23 cellular contexts compared by ENCODE assay signal in the genomic region with DNA sequence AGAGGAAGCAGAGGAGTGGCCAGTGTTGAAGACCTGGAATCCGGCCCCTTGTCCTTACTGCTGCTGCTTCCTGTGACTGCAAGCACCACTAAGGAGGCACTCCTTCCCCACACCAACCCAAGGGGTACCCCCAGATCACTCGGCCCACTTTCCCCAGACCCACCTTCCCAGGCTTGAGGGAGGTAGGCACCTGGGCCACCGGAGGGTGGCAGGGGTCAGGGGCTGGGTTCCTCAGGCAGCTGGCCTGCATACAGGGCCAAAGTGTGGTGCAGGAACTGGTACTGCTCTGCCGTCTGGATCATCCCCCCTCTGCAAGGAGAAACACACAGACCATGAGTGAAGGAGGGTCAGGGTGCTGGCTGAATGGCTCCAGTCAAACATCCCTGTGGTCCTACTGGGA. TPM values are rescaled to one million over a fixed set of nuclear protein-coding genes. Genes with fewer than 3 reads are reported as not detected.
DNase-seq lines count a peak whose midpoint lies in the region; ATAC-seq, FAIRE-seq and TF ChIP-seq lines count a peak whose summit lies in the region.
"Had no signal": no experiment of that assay in that cellular context is flagged by ENCODE, and none has a peak within 500 bp of the region (broad histone marks: within the 10 kb centered on the region; RNA-seq: fewer than 3 reads in every experiment).

No MANE protein-coding gene starts in this region.

- peaks cover 8% of the 10 kb centered on the region for H3K4me1 ChIP-seq in CD8-positive, alpha-beta memory T cell (ENCODE audit: insufficient read depth, low read length)
- H3K4me1 ChIP-seq in GM12878 (ENCODE audit: control insufficient read depth, insufficient read depth, low read length): peaks cover 7% of the 10 kb centered on the region
- H3K4me1 ChIP-seq in trophoblast cell (ENCODE audit: control insufficient read depth in 1 of 2, insufficient read depth in 2 of 2, low read length in 2 of 2): peaks cover 4 to 10% of the 10 kb centered on the region in 2 experiments

- H2BK5ac ChIP-seq in trophoblast cell (ENCODE audit: low read depth, low read length, poor library complexity): no peak overlapping the region

- H4K8ac ChIP-seq in trophoblast cell (ENCODE audit: low read depth, low read length): no peak overlapping the region

- peaks cover 15% of the 10 kb centered on the region for H3K79me1 ChIP-seq in trophoblast cell (ENCODE audit: low read length)

- no peak overlapping the region for H4K91ac ChIP-seq in trophoblast cell (ENCODE audit: low read depth, low read length)

- no peak overlapping the region for H3K4me3 Mint-ChIP-seq in activated T-cell treated with anti-CD3 and anti-CD28 coated beads, Interleukin-2, amount 50 U/mL, for 24 hours
- H3K4me3 Mint-ChIP-seq in activated T-cell treated with anti-CD3 and anti-CD28 coated beads, Interleukin-2, amount 50 U/mL, for 4 hours: no peak overlapping the region
- H3K4me3 Mint-ChIP-seq in CD8-positive, alpha-beta memory T cell: peak overlapping the region in 1 of 7 donors; percentile 77
- H3K4me3 Mint-ChIP-seq: CD14-positive monocyte had no signal

- CTCF ChIA-PET in CD8-positive, alpha-beta memory T cell (lab: Charles Lee): interaction anchor here (5.6 kb wide), 1 partner anchor 13 kb away, joined by 33 read pairs; no protein-coding TSS in a partner anchor
- CTCF ChIA-PET in GM12878 (lab: Yijun Ruan, JAX): interaction anchor here (1.3 to 2.9 kb wide), 3 partner anchors 11 to 35 kb away, joined by 4 to 14 read pairs (median 12); a partner anchor contains a TSS

- H3K14ac ChIP-seq in trophoblast cell (ENCODE audit: low read length): no peak overlapping the region

- RAD21 ChIA-PET in GM12878 (lab: Charles Lee; ENCODE audit: unreplicated experiment): interaction anchor here (0.7 kb wide), 1 partner anchor 556 kb away, joined by 3 read pairs; no protein-coding TSS in a partner anchor

- H3K36me3 ChIP-seq in CD8-positive, alpha-beta memory T cell (ENCODE audit: insufficient read depth, low read length): peaks cover 48% of the 10 kb centered on the region
- peaks cover 21 to 24% of the 10 kb centered on the region in 2 experiments; a peak in 3 of 4 replicates for H3K36me3 ChIP-seq in GM12878 (ENCODE audit: control insufficient read depth in 2 of 2, insufficient read depth in 2 of 2, low read length in 1 of 2)
- H3K36me3 ChIP-seq in trophoblast cell (ENCODE audit: control insufficient read depth in 1 of 2, insufficient read depth in 2 of 2, low read length in 2 of 2): no peaks in the 10 kb centered on the region

- no peak overlapping the region for H4K12ac ChIP-seq in trophoblast cell (ENCODE audit: low read depth, low read length)

- H4K20me1 ChIP-seq in GM12878 (ENCODE audit: control insufficient read depth, insufficient read depth): no peaks in the 10 kb centered on the region

- intact Hi-C loops in GM12878 (cut with micrococcal nuclease; ENCODE audit: unreplicated experiment): no loop called here

- FAIRE-seq in GM12878 (lab: Jason Lieb, UNC): no peak
- FAIRE-seq: A204.1, RCC 7860 had no signal

- in situ Hi-C loops in GM12878 (cut with MboI): no loop called here

- H3K4me1 Mint-ChIP-seq in activated T-cell treated with anti-CD3 and anti-CD28 coated beads, Interleukin-2, amount 50 U/mL, for 24 hours (ENCODE audit: low read depth): peaks cover 40% of the 10 kb centered on the region
- H3K4me1 Mint-ChIP-seq in activated T-cell treated with anti-CD3 and anti-CD28 coated beads, Interleukin-2, amount 50 U/mL, for 4 hours (ENCODE audit: low read depth): peaks cover 14% of the 10 kb centered on the region
- peaks cover 13 to 25% (median 16%) of the 10 kb centered on the region in 3 donors for H3K4me1 Mint-ChIP-seq in CD8-positive, alpha-beta memory T cell

- no peak overlapping the region for H3K23ac ChIP-seq in trophoblast cell (ENCODE audit: low read length)

- no peak overlapping the region for H3K4me3 ChIP-seq in CD8-positive, alpha-beta memory T cell (ENCODE audit: low read length)
- H3K4me3 ChIP-seq in GM12878: no peak overlapping the region
- no peak overlapping the region for H3K4me3 ChIP-seq in trophoblast cell (ENCODE audit: low read depth, low read length)
- H3K4me3 ChIP-seq: SJSA1 had no signal

- no peak for ATAC-seq in activated T-cell treated with anti-CD3 and anti-CD28 coated beads, Interleukin-2, amount 50 U/mL, for 4 hours
- ATAC-seq in GM12878 (no peak), HG03520 (IDR thresholded peaks at IDR 0.05; ENCODE audit: unreplicated experiment) (no peak)

- H3K27ac ChIP-seq in CD8-positive, alpha-beta memory T cell (ENCODE audit: low read depth, low read length): no peak overlapping the region
- H3K27ac ChIP-seq in GM12878 (ENCODE audit: control insufficient read depth, insufficient read depth) (no peak overlapping the region), trophoblast cell (ENCODE audit: low read depth, low read length) (no peak overlapping the region)
- H3K27ac ChIP-seq: KMS-11, SJSA1 had no signal

- H2AFZ ChIP-seq in GM12878 (ENCODE audit: control insufficient read depth, low read depth, low read length) (no peak overlapping the region), trophoblast cell (ENCODE audit: insufficient read depth, low read length, poor library complexity) (no peak overlapping the region)

- peaks cover 76% of the 10 kb centered on the region for H3K36me3 Mint-ChIP-seq in activated T-cell treated with anti-CD3 and anti-CD28 coated beads, Interleukin-2, amount 50 U/mL, for 24 hours (ENCODE audit: low read depth)
- peaks cover 31% of the 10 kb centered on the region for H3K36me3 Mint-ChIP-seq in activated T-cell treated with anti-CD3 and anti-CD28 coated beads, Interleukin-2, amount 50 U/mL, for 4 hours (ENCODE audit: insufficient read depth)
- H3K36me3 Mint-ChIP-seq in CD8-positive, alpha-beta memory T cell: peaks cover 4 to 70% (median 13%) of the 10 kb centered on the region in 3 donors

- no peak overlapping the region for H3K4ac ChIP-seq in trophoblast cell (ENCODE audit: low read depth, low read length)

- no peaks in the 10 kb centered on the region for H3K27me3 ChIP-seq in CD8-positive, alpha-beta memory T cell (ENCODE audit: insufficient read depth, low read length, poor library complexity, severe bottlenecking)
- H3K27me3 ChIP-seq in GM12878 (replicated peaks in 1 of 2; ENCODE audit: control insufficient read depth in 2 of 2, insufficient read depth in 2 of 2, low read length in 1 of 2): no peaks in the 10 kb centered on the region
- no peaks in the 10 kb centered on the region for H3K27me3 ChIP-seq in trophoblast cell (ENCODE audit: insufficient read depth, low read length)
- H3K27me3 ChIP-seq: SJSA1 had no signal

- H2BK120ac ChIP-seq in trophoblast cell (ENCODE audit: insufficient read depth, low read length, poor library complexity): no peak overlapping the region

- TF ChIP-seq POLR2A in GM12878 (IDR thresholded peaks at IDR 0.05; ENCODE audit: low read depth, low read length): 0 out of 2 replicates have a peak, but pooled peaks have one; percentile 40

- H2BK12ac ChIP-seq in trophoblast cell (ENCODE audit: low read length): no peak overlapping the region

- no peaks in the 10 kb centered on the region for H3K9me3 ChIP-seq in CD8-positive, alpha-beta memory T cell (ENCODE audit: low read length)
- H3K9me3 ChIP-seq in GM12878 (replicated peaks; ENCODE audit: control insufficient read depth, insufficient read depth, low read length) (no peaks in the 10 kb centered on the region), trophoblast cell (ENCODE audit: insufficient read depth, low read depth, low read length) (no peaks in the 10 kb centered on the region)
- H3K9me3 ChIP-seq: SJSA1 had no signal

- no peak overlapping the region for H3K18ac ChIP-seq in trophoblast cell (ENCODE audit: low read length)

- no peak overlapping the region for H3K9ac ChIP-seq in GM12878 (ENCODE audit: control insufficient read depth, insufficient read depth, low read length)
- H3K9ac ChIP-seq in trophoblast cell (ENCODE audit: low read length): peak overlapping the region; percentile 2
- H3K9ac ChIP-seq: KMS-11 had no signal

- POLR2A ChIA-PET in CD8-positive, alpha-beta memory T cell (lab: Charles Lee): interaction anchor here (1.2 kb wide), 1 partner anchor 14 kb away, joined by 3 read pairs; no protein-coding TSS in a partner anchor
- POLR2A ChIA-PET in GM12878 (lab: Charles Lee): interaction anchor here (0.6 to 3.3 kb wide), 2 partner anchors 11 to 149 kb away, joined by 8 to 15 read pairs; a partner anchor contains a TSS

- H3K27me3 Mint-ChIP-seq in activated T-cell treated with anti-CD3 and anti-CD28 coated beads, Interleukin-2, amount 50 U/mL, for 24 hours: no peaks in the 10 kb centered on the region
- no peaks in the 10 kb centered on the region for H3K27me3 Mint-ChIP-seq in activated T-cell treated with anti-CD3 and anti-CD28 coated beads, Interleukin-2, amount 50 U/mL, for 4 hours (ENCODE audit: low read depth)
- peaks cover 0 to 1% of the 10 kb centered on the region in 2 donors for H3K27me3 Mint-ChIP-seq in CD8-positive, alpha-beta memory T cell

- H3K4me2 ChIP-seq in GM12878 (ENCODE audit: control insufficient read depth, insufficient read depth): no peak overlapping the region
- H3K4me2 ChIP-seq in trophoblast cell (ENCODE audit: low read length): no peak overlapping the region
- H3K4me2 ChIP-seq: KMS-11 had no signal

- TF ChIP-seq CTCF in GM12878 (IDR thresholded peaks at IDR 0.05 in 2 of 3, conservative IDR thresholded peaks at IDR 0.05 in 1 of 3; ENCODE audit: control insufficient read depth in 2 of 3, extremely low read depth in 1 of 3, insufficient read depth in 1 of 3, low read depth in 3 of 3, low read length in 3 of 3): no peak

- TF ChIP-seq EP300 in GM12878 (IDR thresholded peaks at IDR 0.05; ENCODE audit: borderline replicate concordance in 1 of 2, control insufficient read depth in 1 of 2, low read depth in 2 of 2, low read length in 2 of 2): no peak

- H3K79me2 ChIP-seq in GM12878 (ENCODE audit: control insufficient read depth, insufficient read depth, low read length): peaks cover 7% of the 10 kb centered on the region
- peaks cover 13% of the 10 kb centered on the region for H3K79me2 ChIP-seq in trophoblast cell (ENCODE audit: control insufficient read depth, insufficient read depth, low read length, poor library complexity)

- BruUV-seq in GM12878 (replicated peaks; lab: Mats Ljungman, UMichigan): no TSS peak

- 58% methylated on average over 4 of the region's 4 CpGs for WGBS in GM12878 (ENCODE audit: insufficient coverage, insufficient replicate concordance, low lambda C conversion rate, missing lambda C conversion rate)
- no CpG with 5 or more reads among the region's 4 CpGs for WGBS in trophoblast cell (ENCODE audit: extremely low coverage, insufficient coverage, insufficient read length)

- H3K9me3 Mint-ChIP-seq in activated T-cell treated with anti-CD3 and anti-CD28 coated beads, Interleukin-2, amount 50 U/mL, for 24 hours: no peaks in the 10 kb centered on the region
- no peaks in the 10 kb centered on the region for H3K9me3 Mint-ChIP-seq in activated T-cell treated with anti-CD3 and anti-CD28 coated beads, Interleukin-2, amount 50 U/mL, for 4 hours
- no peaks in the 10 kb centered on the region for H3K9me3 Mint-ChIP-seq in CD8-positive, alpha-beta memory T cell
- H3K9me3 Mint-ChIP-seq: CD14-positive monocyte had no signal

- TF ChIP-seq RAD21 in GM12878 (IDR thresholded peaks at IDR 0.05; ENCODE audit: insufficient read depth, low read depth, low read length): no peak

- SMC1A ChIA-PET in GM12878 (lab: Charles Lee; ENCODE audit: uncharacterized antibody, unreplicated experiment): interaction anchor here (0.6 kb wide), 1 partner anchor 12 kb away, joined by 3 read pairs; a partner anchor contains a TSS

- peak overlapping the region; percentile 79 for H3K27ac Mint-ChIP-seq in activated T-cell treated with anti-CD3 and anti-CD28 coated beads, Interleukin-2, amount 50 U/mL, for 24 hours
- peak overlapping the region in 5 of 8 donors; percentile 32 to 87 (median 80) for H3K27ac Mint-ChIP-seq in CD8-positive, alpha-beta memory T cell

- no peak for DNase-seq in activated T-cell treated with anti-CD3 and anti-CD28 coated beads, Interleukin-2, amount 50 U/mL, for 24 hours
- DNase-seq in activated T-cell treated with anti-CD3 and anti-CD28 coated beads, Interleukin-2, amount 50 U/mL, for 4 hours: no peak
- DNase-seq in CD8-positive, alpha-beta memory T cell: no peak
- DNase-seq in GM12878 (ENCODE audit: low read depth, low spot score): no peak
- no peak for DNase-seq in trophoblast cell
- no peak for DNase-seq in NCI-H2107 treated with DMSO at 0.1 percent for 48 hours (lab: John Stamatoyannopoulos, UW; ENCODE audit: unreplicated experiment)
- no peak for DNase-seq in SK-N-DZ (ENCODE audit: low spot score)
- DNase-seq: COR-L47, DMS79, HCEC 1CT, NCI-H1092 treated with DMSO at 0.1 percent for 48 hours, NCI-H1436 treated with DMSO at 0.1 percent for 48 hours, NCI-H1930, NCI-H524 treated with DMSO at 0.1 percent for 48 hours, NCI-H82 had no signal

- no peak overlapping the region for H2AK5ac ChIP-seq in trophoblast cell (ENCODE audit: low read length)

RNA-seq across cellular contexts. Expression of a gene that starts 3.9 kb away (rescaled TPM):
- total RNA-seq in activated T-cell treated with anti-CD3 and anti-CD28 coated beads, Interleukin-2, amount 50 U/mL, for 4 hours: 10 to 100 TPM; 48.9 to 55.0 (median 52.1) TPM
- 10 to 100 TPM; 50.2 to 51.4 TPM for total RNA-seq in CD8-positive, alpha-beta memory T cell
- polyA plus RNA-seq in CD8-positive, alpha-beta memory T cell: 12.3 TPM
- total RNA-seq in GM12878 (2013; cell fraction: nucleolus; rRNA removed): 13.7 and 18.1 TPM in 2 replicates
- total RNA-seq in GM12878 (2014; rRNA removed) (18.8 and 20.7 TPM in 2 replicates), GM12878 (2014; rRNA removed; fragmentation: Illumina TruSeq; extraction: Trizol) (10.3 and 12.0 TPM in 2 replicates), GM12878 (2021) (30.5 and 33.6 TPM in 2 replicates)
- polyA plus RNA-seq in GM12878 (2011; ENCODE audit: low read depth): 23.6 TPM
- polyA plus RNA-seq in GM12878 (2011; rRNA removed) (49.2 and 49.5 TPM in 2 replicates), GM12878 (2014; fragmentation: Illumina TruSeq; extraction: Trizol) (11.3 and 15.4 TPM in 2 replicates), GM12878 (2014; fragmentation: Nextera tagmentation; extraction: Ambion mirVana) (1 to 10 TPM in 1 of 2 experiments, under 1 TPM in 1; 0.34 to 2.4 TPM), GM12878 (2014; rRNA removed) (22.8 and 25.7 TPM in 2 replicates), GM12878 (2016; fragmentation: Nextera tagmentation; extraction: Ambion mirVana) (10 to 100 TPM; 10.8 to 15.4 TPM)
- polyA plus RNA-seq in GM12878 (2011; cell fraction: cytosol; rRNA removed): 26.9 and 35.2 TPM in 2 replicates
- 35.2 and 47.4 TPM in 2 replicates for polyA plus RNA-seq in GM12878 (2011; cell fraction: nucleus; rRNA removed)
- 21.0 and 42.5 TPM in 2 replicates for polyA plus RNA-seq in GM12878 (2012)
- polyA minus RNA-seq in GM12878 (2011; rRNA and poly(A)+ RNA removed): 18.5 and 19.3 TPM in 2 replicates
- polyA minus RNA-seq in GM12878 (2011; cell fraction: cytosol; rRNA and poly(A)+ RNA removed): 11.0 and 13.8 TPM in 2 replicates
- 8.1 and 10.2 TPM in 2 replicates for polyA minus RNA-seq in GM12878 (2011; cell fraction: nucleus; rRNA and poly(A)+ RNA removed)
- 20.3 and 20.9 TPM in 2 replicates for polyA plus RNA-seq in trophoblast cell (2013)
- 25.0 and 28.8 TPM in 2 replicates for polyA plus RNA-seq in SK-N-DZ (2014; cell fraction: cytosol; rRNA removed)
- polyA plus RNA-seq in SK-N-DZ (2014; cell fraction: nucleus; rRNA removed): 23.4 and 24.9 TPM in 2 replicates

RNA-seq across cellular contexts. Expression of a gene that starts 12.0 kb away (rescaled TPM):
- 100 to 1,000 TPM; 304 to 352 (median 331) TPM for total RNA-seq in activated T-cell treated with anti-CD3 and anti-CD28 coated beads, Interleukin-2, amount 50 U/mL, for 4 hours
- total RNA-seq in CD8-positive, alpha-beta memory T cell: 100 to 1,000 TPM; 446 to 449 TPM
- 91.4 TPM for polyA plus RNA-seq in CD8-positive, alpha-beta memory T cell
- total RNA-seq in GM12878 (2013; cell fraction: nucleolus; rRNA removed): 135 and 145 TPM in 2 replicates
- total RNA-seq in GM12878 (2014; rRNA removed): 95.2 and 111 TPM in 2 replicates
- 61.6 and 78.5 TPM in 2 replicates for total RNA-seq in GM12878 (2014; rRNA removed; fragmentation: Illumina TruSeq; extraction: Trizol)
- 99.8 and 102 TPM in 2 replicates for total RNA-seq in GM12878 (2021)
- polyA plus RNA-seq in GM12878 (2011; ENCODE audit: low read depth): 31.0 TPM
- polyA plus RNA-seq in GM12878 (2011; rRNA removed): 74.3 and 91.0 TPM in 2 replicates
- polyA plus RNA-seq in GM12878 (2011; cell fraction: cytosol; rRNA removed): 168 and 186 TPM in 2 replicates
- 173 and 188 TPM in 2 replicates for polyA plus RNA-seq in GM12878 (2011; cell fraction: nucleus; rRNA removed)
- polyA plus RNA-seq in GM12878 (2012): 48.5 and 49.9 TPM in 2 replicates
- polyA plus RNA-seq in GM12878 (2014; fragmentation: Illumina TruSeq; extraction: Trizol): 73.7 and 102 TPM in 2 replicates
- 10 to 100 TPM in 1 of 2 experiments, 1 to 10 TPM in 1; 7.9 to 14.2 TPM for polyA plus RNA-seq in GM12878 (2014; fragmentation: Nextera tagmentation; extraction: Ambion mirVana)
- polyA plus RNA-seq in GM12878 (2014; rRNA removed): 100 and 102 TPM in 2 replicates
- polyA plus RNA-seq in GM12878 (2016; fragmentation: Nextera tagmentation; extraction: Ambion mirVana): 100 to 1,000 TPM; 116 to 117 TPM
- 97.4 and 135 TPM in 2 replicates for polyA minus RNA-seq in GM12878 (2011; rRNA and poly(A)+ RNA removed)
- 50.4 and 50.5 TPM in 2 replicates for polyA minus RNA-seq in GM12878 (2011; cell fraction: cytosol; rRNA and poly(A)+ RNA removed)
- 50.2 and 85.1 TPM in 2 replicates for polyA minus RNA-seq in GM12878 (2011; cell fraction: nucleus; rRNA and poly(A)+ RNA removed)
- polyA plus RNA-seq in trophoblast cell (2013): not detected in 2 replicates
- polyA plus RNA-seq in SK-N-DZ (2014; cell fraction: cytosol; rRNA removed): 0.10 and 0.48 TPM in 2 replicates
- 0.20 and 0.93 TPM in 2 replicates for polyA plus RNA-seq in SK-N-DZ (2014; cell fraction: nucleus; rRNA removed)
- total RNA-seq: HT1080, SJSA1 had no signal

RNA-seq across cellular contexts. Expression of a gene that starts 25.7 kb away (rescaled TPM):
- total RNA-seq in activated T-cell treated with anti-CD3 and anti-CD28 coated beads, Interleukin-2, amount 50 U/mL, for 4 hours: not detected
- total RNA-seq in CD8-positive, alpha-beta memory T cell: not detected
- polyA plus RNA-seq in CD8-positive, alpha-beta memory T cell: 0.08 TPM
- not detected in 2 replicates for total RNA-seq in GM12878 (2013; cell fraction: nucleolus; rRNA removed)
- total RNA-seq in GM12878 (2014; rRNA removed) (under 0.01 TPM in 1 of 2 replicates, not detected in the other), GM12878 (2014; rRNA removed; fragmentation: Illumina TruSeq; extraction: Trizol) (not detected in 2 replicates), GM12878 (2021) (not detected in 2 replicates)
- polyA plus RNA-seq in GM12878 (2011; ENCODE audit: low read depth): 0.05 TPM
- polyA plus RNA-seq in GM12878 (2011; rRNA removed) (not detected in 2 replicates), GM12878 (2014; fragmentation: Illumina TruSeq; extraction: Trizol) (not detected in 2 replicates), GM12878 (2014; fragmentation: Nextera tagmentation; extraction: Ambion mirVana) (under 1 TPM; under 0.01 to 0.02 TPM), GM12878 (2014; rRNA removed) (0.01 TPM in 1 of 2 replicates, not detected in the other), GM12878 (2016; fragmentation: Nextera tagmentation; extraction: Ambion mirVana) (under 1 TPM; 0.03 to 0.08 TPM)
- 0.02 TPM in 1 of 2 replicates, not detected in the other for polyA plus RNA-seq in GM12878 (2011; cell fraction: cytosol; rRNA removed)
- not detected in 2 replicates for polyA plus RNA-seq in GM12878 (2011; cell fraction: nucleus; rRNA removed)
- 0.06 and 0.14 TPM in 2 replicates for polyA plus RNA-seq in GM12878 (2012)
- polyA minus RNA-seq in GM12878 (2011; rRNA and poly(A)+ RNA removed): not detected in 2 replicates
- not detected in 2 replicates for polyA minus RNA-seq in GM12878 (2011; cell fraction: cytosol; rRNA and poly(A)+ RNA removed)
- polyA minus RNA-seq in GM12878 (2011; cell fraction: nucleus; rRNA and poly(A)+ RNA removed): not detected in 2 replicates
- polyA plus RNA-seq in trophoblast cell (2013): 0.03 TPM in 2 replicates
- 0.16 TPM in 1 of 2 replicates, not detected in the other for polyA plus RNA-seq in SK-N-DZ (2014; cell fraction: cytosol; rRNA removed)
- polyA plus RNA-seq in SK-N-DZ (2014; cell fraction: nucleus; rRNA removed): 0.02 and 0.03 TPM in 2 replicates
- total RNA-seq: HT1080 had no signal

RNA-seq across cellular contexts. Expression of a gene that starts 45.2 kb away (rescaled TPM):
- under 1 TPM in 2 of 3 donors, not detected in 1; 0.08 to 0.21 TPM for total RNA-seq in activated T-cell treated with anti-CD3 and anti-CD28 coated beads, Interleukin-2, amount 50 U/mL, for 4 hours
- under 1 TPM; 0.40 to 0.53 TPM for total RNA-seq in CD8-positive, alpha-beta memory T cell
- 3.1 TPM for polyA plus RNA-seq in CD8-positive, alpha-beta memory T cell
- total RNA-seq in GM12878 (2013; cell fraction: nucleolus; rRNA removed): 0.13 TPM in 1 of 2 replicates, not detected in the other
- total RNA-seq in GM12878 (2014; rRNA removed) (0.05 TPM in 1 of 2 replicates, not detected in the other), GM12878 (2014; rRNA removed; fragmentation: Illumina TruSeq; extraction: Trizol) (not detected in 2 replicates), GM12878 (2021) (not detected in 2 replicates)
- polyA plus RNA-seq in GM12878 (2011; ENCODE audit: low read depth): not detected
- polyA plus RNA-seq in GM12878 (2011; rRNA removed) (not detected in 2 replicates), GM12878 (2014; fragmentation: Illumina TruSeq; extraction: Trizol) (not detected in 2 replicates), GM12878 (2014; fragmentation: Nextera tagmentation; extraction: Ambion mirVana) (not detected), GM12878 (2014; rRNA removed) (0.04 TPM in 1 of 2 replicates, not detected in the other), GM12878 (2016; fragmentation: Nextera tagmentation; extraction: Ambion mirVana) (not detected)
- polyA plus RNA-seq in GM12878 (2011; cell fraction: cytosol; rRNA removed): 0.01 and 0.05 TPM in 2 replicates
- 0.12 and 0.19 TPM in 2 replicates for polyA plus RNA-seq in GM12878 (2011; cell fraction: nucleus; rRNA removed)
- 0.04 TPM in 1 of 2 replicates, not detected in the other for polyA plus RNA-seq in GM12878 (2012)
- not detected in 2 replicates for polyA minus RNA-seq in GM12878 (2011; rRNA and poly(A)+ RNA removed)
- polyA minus RNA-seq in GM12878 (2011; cell fraction: cytosol; rRNA and poly(A)+ RNA removed): not detected in 2 replicates
- polyA minus RNA-seq in GM12878 (2011; cell fraction: nucleus; rRNA and poly(A)+ RNA removed): not detected in 2 replicates
- 0.04 and 0.10 TPM in 2 replicates for polyA plus RNA-seq in trophoblast cell (2013)
- not detected in 2 replicates for polyA plus RNA-seq in SK-N-DZ (2014; cell fraction: cytosol; rRNA removed)
- polyA plus RNA-seq in SK-N-DZ (2014; cell fraction: nucleus; rRNA removed): not detected in 2 replicates
- total RNA-seq: HT1080, OCI-LY7, SJSA1 had no signal
- polyA plus RNA-seq: CD14-positive monocyte had no signal
